21 cellular contexts compared by ENCODE assay signal in genomic region chr9:118330191-118330986, GRCh38.
"Had no signal": no experiment of that assay in that cellular context is flagged by ENCODE, and none has a peak within 500 bp of the region (broad histone marks: within the 10 kb centered on the region; RNA-seq: fewer than 3 reads in every experiment).

No MANE protein-coding gene starts in this region.

- DNase-seq: activated CD4-positive, alpha-beta memory T cell treated with anti-CD3 and anti-CD28 coated beads for 36 hours; activated CD4-positive, alpha-beta T cell treated with anti-CD3 and anti-CD28 coated beads for 48 hours; activated gamma-delta T cell treated with Interleukin-2 at 50 U/mL for 16 hours; activated naive CD4-positive, alpha-beta T cell treated with anti-CD3 and anti-CD28 coated beads, Interleukin-2, amount 50 U/mL, for 16 hours; activated T-cell treated with anti-CD3 and anti-CD28 coated beads, Interleukin-2, amount 50 U/mL, for 4 hours; amygdala; effector CD4-positive, alpha-beta T cell; immature natural killer cell; naive thymus-derived CD8-positive, alpha-beta T cell; posterior cingulate gyrus; right cardiac atrium; stimulated activated CD4-positive, alpha-beta T cell treated with anti-CD3 and anti-CD28 coated beads, Interleukin-4, amount 100 ng/mL, for 1 hour; uterus had no signal

- H3K27me3 ChIP-seq: uterus had no signal

- H3K9me3 Mint-ChIP-seq: dendritic cell treated with granulocyte-macrophage colony-stimulating factor and Interleukin-4, amounts not matched to agents 40 ng/mL and 50 ng/mL, for 4 days; neural crest cell; type B pancreatic cell had no signal

- H3K27ac ChIP-seq: epithelial cell of prostate, thoracic aorta, uterus had no signal

- ATAC-seq: activated T-cell treated with anti-CD3 and anti-CD28 coated beads, Interleukin-2, amount 50 U/mL, for 4 hours; activated T-helper 17 cell treated with anti-CD3 and anti-CD28 coated beads, Interleukin-2, amount 50 U/mL, for 72 hours; naive thymus-derived CD8-positive, alpha-beta T cell had no signal

- H3K36me3 ChIP-seq: thoracic aorta, uterus had no signal

- H3K4me1 Mint-ChIP-seq: activated T-helper 17 cell treated with anti-CD3 and anti-CD28 coated beads, Interleukin-2, amount 50 U/mL, for 72 hours; central memory CD8-positive, alpha-beta T cell; immature natural killer cell; naive thymus-derived CD8-positive, alpha-beta T cell had no signal

- H3K4me3 ChIP-seq: thoracic aorta, uterus had no signal

- H3K27ac Mint-ChIP-seq: activated CD4-positive, alpha-beta memory T cell treated with anti-CD3 and anti-CD28 coated beads for 36 hours; activated T-helper 17 cell treated with anti-CD3 and anti-CD28 coated beads, Interleukin-2, amount 50 U/mL, for 72 hours; dendritic cell treated with granulocyte-macrophage colony-stimulating factor and Interleukin-4, amounts not matched to agents 40 ng/mL and 50 ng/mL, for 4 days; immature natural killer cell; naive thymus-derived CD8-positive, alpha-beta T cell; stimulated activated naive CD8-positive, alpha-beta T cell treated with anti-CD3 and anti-CD28 coated beads, Interleukin-15, Interleukin-2, amounts not matched to agents 100 ng/mL and 50 ng/mL, for 24 hours; type B pancreatic cell had no signal

- H3K4me3 Mint-ChIP-seq: activated CD4-positive, alpha-beta memory T cell treated with anti-CD3 and anti-CD28 coated beads for 36 hours; activated T-cell treated with anti-CD3 and anti-CD28 coated beads, Interleukin-2, amount 50 U/mL, for 4 hours; activated T-helper 17 cell treated with anti-CD3 and anti-CD28 coated beads, Interleukin-2, amount 50 U/mL, for 72 hours; central memory CD8-positive, alpha-beta T cell; dendritic cell treated with granulocyte-macrophage colony-stimulating factor and Interleukin-4, amounts not matched to agents 40 ng/mL and 50 ng/mL, for 4 days; immature natural killer cell; naive thymus-derived CD8-positive, alpha-beta T cell; neural crest cell; stimulated activated naive CD8-positive, alpha-beta T cell treated with anti-CD3 and anti-CD28 coated beads, Interleukin-15, Interleukin-2, amounts not matched to agents 100 ng/mL and 50 ng/mL, for 24 hours; type B pancreatic cell had no signal

- H3K9me3 ChIP-seq: thoracic aorta, uterus had no signal

- H3K4me1 ChIP-seq: uterus had no signal

- H3K36me3 Mint-ChIP-seq: activated CD4-positive, alpha-beta memory T cell treated with anti-CD3 and anti-CD28 coated beads for 36 hours; immature natural killer cell; naive thymus-derived CD8-positive, alpha-beta T cell; type B pancreatic cell had no signal

- H3K27me3 Mint-ChIP-seq: activated CD4-positive, alpha-beta memory T cell treated with anti-CD3 and anti-CD28 coated beads for 36 hours; central memory CD8-positive, alpha-beta T cell; dendritic cell treated with granulocyte-macrophage colony-stimulating factor and Interleukin-4, amounts not matched to agents 40 ng/mL and 50 ng/mL, for 4 days; stimulated activated naive CD8-positive, alpha-beta T cell treated with anti-CD3 and anti-CD28 coated beads, Interleukin-15, Interleukin-2, amounts not matched to agents 100 ng/mL and 50 ng/mL, for 24 hours; type B pancreatic cell had no signal
